In genomic region chr1:225777058-225777582, GRCh38 we compare ENCODE assay signal across 8 cellular contexts. TPM values are rescaled to one million over a fixed set of nuclear protein-coding genes. Genes with fewer than 3 reads are reported as not detected.
A peak's percentile ranks its signal among the peaks of the same experiment; 100 is the strongest.
DNase-seq lines count a peak whose midpoint lies in the region; ATAC-seq and TF ChIP-seq lines count a peak whose summit lies in the region.

No MANE protein-coding gene starts in this region.

- H3K9me3 ChIP-seq in iPS-18c (ENCODE audit: control insufficient read depth, insufficient read depth, low read length) = no peaks in the 10 kb centered on the region
- no peaks in the 10 kb centered on the region for H3K9me3 ChIP-seq in suprapubic skin

- WGBS in suprapubic skin = 13% methylated on average over 18 of the region's 18 CpGs

- no peaks in the 10 kb centered on the region for H3K27me3 ChIP-seq in suprapubic skin

- DNase-seq in T-helper 9 cell (peak; percentile 4), suprapubic skin (ENCODE audit: low spot score in 2 of 2) (no peak), hippocampal formation (lab: John Stamatoyannopoulos, UW) (no peak), GM19240 (ENCODE audit: insufficient read length, low spot score) (no peak)

- H3K36me3 ChIP-seq in suprapubic skin = no peaks in the 10 kb centered on the region

- H3K4me3 ChIP-seq in iPS-18c (ENCODE audit: insufficient read depth, low read depth, low read length) (peak overlapping the region; percentile 54), suprapubic skin (peak overlapping the region; percentile 79)

- no peak for TF ChIP-seq CTCF in suprapubic skin (IDR thresholded peaks at IDR 0.05)

- ATAC-seq in GM19023 (IDR thresholded peaks at IDR 0.05; ENCODE audit: unreplicated experiment) (peak; percentile 14), HG02973 (IDR thresholded peaks at IDR 0.05; ENCODE audit: unreplicated experiment) (peak; percentile 10), HG03025 (IDR thresholded peaks at IDR 0.05; ENCODE audit: low FRiP score, unreplicated experiment) (no peak)

- no peak for TF ChIP-seq POLR2A in suprapubic skin (IDR thresholded peaks at IDR 0.05)

- no peak for TF ChIP-seq EP300 in suprapubic skin (IDR thresholded peaks at IDR 0.05)

- peak overlapping the region; percentile 99 for H3K27ac ChIP-seq in suprapubic skin

- peaks cover 56% of the 10 kb centered on the region for H3K4me1 ChIP-seq in suprapubic skin

RNA-seq across cellular contexts. Expression of gene SRP9, which starts 0.5 kb away (rescaled TPM):
- 100 to 1,000 TPM; 139 to 162 (median 144) TPM for total RNA-seq in suprapubic skin

RNA-seq across cellular contexts. Expression of gene EPHX1, which starts 32.8 kb away (rescaled TPM):
- 10 to 100 TPM; 30.3 to 72.8 (median 53.7) TPM for total RNA-seq in suprapubic skin
